Comparison of ENCODE assay signal across 1 cellular context in the genomic region with DNA sequence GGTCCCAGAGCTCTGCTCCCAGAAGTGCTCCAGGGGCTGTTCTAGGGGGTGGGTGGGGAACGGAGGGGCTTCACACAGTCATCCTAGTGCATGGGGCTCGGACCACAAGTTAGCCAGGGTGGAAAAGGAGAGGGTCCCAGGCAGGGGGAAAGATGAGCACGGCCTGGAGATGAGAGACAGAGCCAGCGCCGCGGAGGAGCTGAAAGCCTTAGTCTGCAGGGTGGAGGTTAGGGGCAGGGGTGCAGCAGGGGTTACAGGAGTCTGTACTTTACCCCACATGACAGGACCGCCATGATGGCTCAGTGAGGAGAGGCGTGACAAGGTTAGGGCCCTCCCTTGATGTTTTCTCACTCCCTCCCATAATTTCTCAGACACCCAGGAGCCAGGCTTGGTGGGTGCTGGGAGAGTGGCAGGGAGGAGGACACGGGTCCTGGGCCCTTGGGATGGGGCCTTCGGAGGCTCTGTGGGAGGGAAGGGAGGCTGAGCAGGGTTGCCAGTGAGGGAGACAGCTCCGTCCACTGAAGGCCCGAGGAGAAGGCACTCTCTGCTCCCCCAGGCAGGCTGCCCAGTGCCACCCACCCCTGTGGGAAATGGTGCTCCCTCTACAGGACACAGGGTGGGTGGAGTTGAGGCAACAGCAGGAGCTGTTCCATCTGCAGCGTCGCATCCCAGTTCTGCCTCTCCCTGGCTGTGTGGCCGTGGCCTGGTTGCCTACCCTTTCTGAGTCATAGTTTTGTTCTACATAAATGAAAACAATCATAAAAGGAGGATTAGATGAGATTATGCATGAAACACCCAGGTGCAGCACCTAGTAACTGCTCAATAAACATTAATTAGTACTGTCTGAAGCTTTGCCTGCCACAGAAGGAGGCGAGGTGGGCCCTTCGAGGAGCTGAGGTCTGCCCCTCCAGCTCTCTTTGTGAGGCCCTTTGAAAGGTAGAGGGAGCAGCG.
TF ChIP-seq lines count a peak whose summit lies in the region.

No MANE protein-coding gene starts in this region.

TF ChIP-seq in SK-N-SH, 30 proteins besides CTCF, POLR2A, EP300 and RAD21 (continued from another document):
- TF ChIP-seq MEF2A (IDR thresholded peaks at IDR 0.05; ENCODE audit: borderline replicate concordance, low read depth): no peak
- TF ChIP-seq, protein P1, sequence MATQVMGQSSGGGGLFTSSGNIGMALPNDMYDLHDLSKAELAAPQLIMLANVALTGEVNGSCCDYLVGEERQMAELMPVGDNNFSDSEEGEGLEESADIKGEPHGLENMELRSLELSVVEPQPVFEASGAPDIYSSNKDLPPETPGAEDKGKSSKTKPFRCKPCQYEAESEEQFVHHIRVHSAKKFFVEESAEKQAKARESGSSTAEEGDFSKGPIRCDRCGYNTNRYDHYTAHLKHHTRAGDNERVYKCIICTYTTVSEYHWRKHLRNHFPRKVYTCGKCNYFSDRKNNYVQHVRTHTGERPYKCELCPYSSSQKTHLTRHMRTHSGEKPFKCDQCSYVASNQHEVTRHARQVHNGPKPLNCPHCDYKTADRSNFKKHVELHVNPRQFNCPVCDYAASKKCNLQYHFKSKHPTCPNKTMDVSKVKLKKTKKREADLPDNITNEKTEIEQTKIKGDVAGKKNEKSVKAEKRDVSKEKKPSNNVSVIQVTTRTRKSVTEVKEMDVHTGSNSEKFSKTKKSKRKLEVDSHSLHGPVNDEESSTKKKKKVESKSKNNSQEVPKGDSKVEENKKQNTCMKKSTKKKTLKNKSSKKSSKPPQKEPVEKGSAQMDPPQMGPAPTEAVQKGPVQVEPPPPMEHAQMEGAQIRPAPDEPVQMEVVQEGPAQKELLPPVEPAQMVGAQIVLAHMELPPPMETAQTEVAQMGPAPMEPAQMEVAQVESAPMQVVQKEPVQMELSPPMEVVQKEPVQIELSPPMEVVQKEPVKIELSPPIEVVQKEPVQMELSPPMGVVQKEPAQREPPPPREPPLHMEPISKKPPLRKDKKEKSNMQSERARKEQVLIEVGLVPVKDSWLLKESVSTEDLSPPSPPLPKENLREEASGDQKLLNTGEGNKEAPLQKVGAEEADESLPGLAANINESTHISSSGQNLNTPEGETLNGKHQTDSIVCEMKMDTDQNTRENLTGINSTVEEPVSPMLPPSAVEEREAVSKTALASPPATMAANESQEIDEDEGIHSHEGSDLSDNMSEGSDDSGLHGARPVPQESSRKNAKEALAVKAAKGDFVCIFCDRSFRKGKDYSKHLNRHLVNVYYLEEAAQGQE (IDR thresholded peaks at IDR 0.05; ENCODE audit: low read depth, low read length): no peak
- no peak for TF ChIP-seq FOSL2 (IDR thresholded peaks at IDR 0.05; ENCODE audit: borderline replicate concordance, low read depth)
